8 cellular contexts compared by ENCODE assay signal in genomic region chr2:96305091-96305978, GRCh38. TPM values are rescaled to one million over a fixed set of nuclear protein-coding genes. Genes with fewer than 3 reads are reported as not detected.
DNase-seq lines count a peak whose midpoint lies in the region; ATAC-seq, FAIRE-seq and TF ChIP-seq lines count a peak whose summit lies in the region.

SNRNP200 (minus strand) TSS chr2:96305546; CDS start chr2:96305437, 109 bp downstream.

- peak; percentile 93 for TF ChIP-seq POLR2A in GM12892 (IDR thresholded peaks at IDR 0.05; ENCODE audit: low read depth, low read length)

- H3K27me3 Mint-ChIP-seq in activated naive CD8-positive, alpha-beta T cell treated with anti-CD3 and anti-CD28 coated beads, Interleukin-2, amount 50 U/mL, for 24 hours = no peaks in the 10 kb centered on the region

- no peaks in the 10 kb centered on the region for H3K9me3 Mint-ChIP-seq in activated naive CD8-positive, alpha-beta T cell treated with anti-CD3 and anti-CD28 coated beads, Interleukin-2, amount 50 U/mL, for 24 hours

- peak within 1 kb of the TSS; percentile 64 for H3K9ac ChIP-seq in parathyroid adenoma

- H3K4me3 ChIP-seq in cardiac muscle cell (peak within 1 kb of the TSS; percentile 88), parathyroid adenoma (ENCODE audit: low read depth, low read length) (peak within 1 kb of the TSS; percentile 94), tibial artery (peak within 1 kb of the TSS; percentile 57 to 69)

- peak within 1 kb of the TSS; percentile 93 for H3K4me2 ChIP-seq in parathyroid adenoma (ENCODE audit: low read length)

- peak; percentile 77 for FAIRE-seq in GM12892 (lab: Jason Lieb, UNC)

- H3K9me3 ChIP-seq in cardiac muscle cell (ENCODE audit: low read depth) (no peaks in the 10 kb centered on the region), parathyroid adenoma (ENCODE audit: control insufficient read depth, low read length) (no peaks in the 10 kb centered on the region), tibial artery (no peaks in the 10 kb centered on the region)

- peak within 1 kb of the TSS; percentile 99 for H2AFZ ChIP-seq in parathyroid adenoma

- H3K4me1 ChIP-seq in cardiac muscle cell (ENCODE audit: low read depth) = peaks cover 4% of the 10 kb centered on the region
- no peaks in the 10 kb centered on the region for H3K4me1 ChIP-seq in parathyroid adenoma
- peaks cover 3 to 26% (median 12%) of the 10 kb centered on the region in 4 donors for H3K4me1 ChIP-seq in tibial artery

- peak within 1 kb of the TSS; percentile 80 for H3K27ac ChIP-seq in cardiac muscle cell
- peak within 1 kb of the TSS; percentile 73 for H3K27ac ChIP-seq in parathyroid adenoma
- peak within 1 kb of the TSS; percentile 70 to 84 for H3K27ac ChIP-seq in tibial artery

- TF ChIP-seq CTCF in cardiac muscle cell (IDR thresholded peaks at IDR 0.05; ENCODE audit: low read depth, low read length) = no peak
- TF ChIP-seq CTCF in parathyroid adenoma (IDR thresholded peaks at IDR 0.05) = no peak
- no peak for TF ChIP-seq CTCF in tibial artery (IDR thresholded peaks at IDR 0.05)

- peaks cover 13% of the 10 kb centered on the region for H3K79me2 ChIP-seq in parathyroid adenoma

- peak; percentile 74 for DNase-seq in GM12892 (ENCODE audit: insufficient read length)
- DNase-seq in NCI-H146 (lab: John Stamatoyannopoulos, UW) = peak; percentile 84
- DNase-seq in T follicular helper cell (ENCODE audit: low read depth) = peak; percentile 86
- peak; percentile 94 for DNase-seq in activated naive CD8-positive, alpha-beta T cell treated with anti-CD3 and anti-CD28 coated beads, Interleukin-2, amount 50 U/mL, for 24 hours
- peak; percentile 86 to 91 for DNase-seq in cardiac muscle cell (ENCODE audit: low read depth in 1 of 2, low spot score in 1 of 2)
- peak; percentile 84 to 92 for DNase-seq in tibial artery

- peak; percentile 93 for ATAC-seq in HG02840 (IDR thresholded peaks at IDR 0.05; ENCODE audit: low FRiP score, unreplicated experiment)
- ATAC-seq in activated naive CD8-positive, alpha-beta T cell treated with anti-CD3 and anti-CD28 coated beads, Interleukin-2, amount 50 U/mL, for 24 hours = peak; percentile 97

- H3K4me3 Mint-ChIP-seq in activated naive CD8-positive, alpha-beta T cell treated with anti-CD3 and anti-CD28 coated beads, Interleukin-2, amount 50 U/mL, for 24 hours = peak within 1 kb of the TSS; percentile 100

- intact Hi-C loops in tibial artery (cut with DNase I; ENCODE audit: low total_unique reads) = loop anchor here (2.0 to 10.0 kb wide), 3 partner anchors 39 to 199 kb away; partner anchors contain the start of genes CIAO1, DUSP2 and NEURL3

- H3K36me3 ChIP-seq in cardiac muscle cell (peaks cover 28% of the 10 kb centered on the region), parathyroid adenoma (ENCODE audit: control insufficient read depth, insufficient read depth, low read length) (no peaks in the 10 kb centered on the region), tibial artery (peaks cover 32 to 33% (median 33%) of the 10 kb centered on the region in 3 donors)

- no peaks in the 10 kb centered on the region for H3K27me3 ChIP-seq in cardiac muscle cell
- no peaks in the 10 kb centered on the region for H3K27me3 ChIP-seq in parathyroid adenoma (ENCODE audit: control insufficient read depth, insufficient read depth, low read length)
- peaks cover 0 to 4% of the 10 kb centered on the region in 2 donors for H3K27me3 ChIP-seq in tibial artery

- H3K4me1 Mint-ChIP-seq in activated naive CD8-positive, alpha-beta T cell treated with anti-CD3 and anti-CD28 coated beads, Interleukin-2, amount 50 U/mL, for 24 hours = peaks cover 47% of the 10 kb centered on the region

- peaks cover 42% of the 10 kb centered on the region for H3K36me3 Mint-ChIP-seq in activated naive CD8-positive, alpha-beta T cell treated with anti-CD3 and anti-CD28 coated beads, Interleukin-2, amount 50 U/mL, for 24 hours (ENCODE audit: low read depth)

- H3K27ac Mint-ChIP-seq in activated naive CD8-positive, alpha-beta T cell treated with anti-CD3 and anti-CD28 coated beads, Interleukin-2, amount 50 U/mL, for 24 hours = peak within 1 kb of the TSS; percentile 99

RNA-seq across cellular contexts. Expression of gene SNRNP200, which starts in this region (rescaled TPM):
- 79.0 TPM for polyA plus RNA-seq in GM12892 (2012; ENCODE audit: missing spikeins)
- 58.6 and 85.3 TPM in 2 replicates for total RNA-seq in cardiac muscle cell
- 96.4 and 97.1 TPM in 2 replicates for polyA plus RNA-seq in cardiac muscle cell

Comparison
In these comparisons a context has a peak if more than half of its experiments do, and no peak if none do; other contexts are left out.
1. Peak in every context shown above with its lines: DNase-seq, ATAC-seq, H3K4me3 ChIP-seq and H3K27ac ChIP-seq.